In genomic region chr2:200302940-200303727, GRCh38 we compare ENCODE assay signal across 11 cellular contexts. TPM values are rescaled to one million over a fixed set of nuclear protein-coding genes. Genes with fewer than 3 reads are reported as not detected.
DNase-seq lines count a peak whose midpoint lies in the region; ATAC-seq and TF ChIP-seq lines count a peak whose summit lies in the region.
"Had no signal": no experiment of that assay in that cellular context is flagged by ENCODE, and none has a peak within 500 bp of the region (broad histone marks: within the 10 kb centered on the region; RNA-seq: fewer than 3 reads in every experiment).

No MANE protein-coding gene starts in this region.

- intact Hi-C loops in mammary epithelial cell (cut with micrococcal nuclease): loop anchor here (2.0 to 10.0 kb wide), 2 partner anchors 44 to 148 kb away; no protein-coding TSS in a partner anchor

- H3K27ac ChIP-seq in mammary epithelial cell (ENCODE audit: insufficient read depth, low read depth, low read length) (peak overlapping the region; percentile 79), WERI-Rb-1 (no peak overlapping the region)

- H3K36me3 ChIP-seq in mammary epithelial cell (ENCODE audit: insufficient read depth, low read length): no peaks in the 10 kb centered on the region
- H3K36me3 ChIP-seq in WERI-Rb-1: no peaks in the 10 kb centered on the region

- H3K27me3 ChIP-seq in mammary epithelial cell (ENCODE audit: insufficient read depth, low read length): no peaks in the 10 kb centered on the region
- no peaks in the 10 kb centered on the region for H3K27me3 ChIP-seq in WERI-Rb-1 (ENCODE audit: insufficient read depth, low read depth, severe bottlenecking)

- WGBS in mammary epithelial cell (ENCODE audit: low coverage, missing lambda C conversion rate): 55% methylated on average over 9 of the region's 9 CpGs

- BruUV-seq in mammary epithelial cell (replicated peaks; lab: Mats Ljungman, UMichigan): TSS peak; percentile 34

- peaks cover 19% of the 10 kb centered on the region for H3K79me2 ChIP-seq in mammary epithelial cell (ENCODE audit: insufficient read depth, low read length)

- TF ChIP-seq CTCF in mammary epithelial cell (conservative IDR thresholded peaks at IDR 0.05 in 1 of 2, IDR thresholded peaks at IDR 0.05 in 1 of 2; ENCODE audit: extremely low read depth in 1 of 2, insufficient read depth in 1 of 2, low read depth in 1 of 2, low read length in 2 of 2): no peak
- TF ChIP-seq CTCF in WERI-Rb-1 (IDR thresholded peaks at IDR 0.05; ENCODE audit: low read depth, low read length): no peak

- peak; percentile 19 to 42 for ATAC-seq in activated CD4-positive, CD25-positive, alpha-beta regulatory T cell treated with anti-CD3 and anti-CD28 coated beads, Interleukin-2, amount 50 U/mL, for 24 hours
- ATAC-seq: naive thymus-derived CD4-positive, alpha-beta T cell had no signal

- dilution Hi-C loops in mammary epithelial cell (cut with HindIII; ENCODE audit: low sequenced_read_pairs): no loop called here

- H3K9me3 ChIP-seq in mammary epithelial cell (replicated peaks; ENCODE audit: insufficient read depth, low read length): no peaks in the 10 kb centered on the region
- no peaks in the 10 kb centered on the region for H3K9me3 ChIP-seq in WERI-Rb-1 (ENCODE audit: severe bottlenecking)

- no peaks in the 10 kb centered on the region for H4K20me1 ChIP-seq in mammary epithelial cell (ENCODE audit: insufficient read depth, low read length)

- peak overlapping the region; percentile 0 for H2AFZ ChIP-seq in mammary epithelial cell (ENCODE audit: low read depth, low read length)

- H3K4me3 ChIP-seq in mammary epithelial cell (replicated peaks in 1 of 3; ENCODE audit: insufficient read depth in 1 of 3, low read depth in 2 of 3, low read length in 3 of 3) (no peak overlapping the region), WERI-Rb-1 (ENCODE audit: low read depth, low read length) (no peak overlapping the region)

- in situ Hi-C loops in mammary epithelial cell (cut with MboI; ENCODE audit: low sequenced_read_pairs in 2 of 2): loop anchor here in 1 of 2 donors (10.0 kb wide), 1 partner anchor 318 kb away; no protein-coding TSS in a partner anchor
- in situ Hi-C loops in G401 (cut with HindIII; ENCODE audit: low sequenced_read_pairs): no loop called here

- peaks cover 56% of the 10 kb centered on the region for H3K4me1 ChIP-seq in mammary epithelial cell (ENCODE audit: insufficient read depth, low read length)

- H3K4me2 ChIP-seq in mammary epithelial cell (ENCODE audit: insufficient read depth, low read depth, low read length): peak overlapping the region; percentile 83

- H3K9ac ChIP-seq in mammary epithelial cell (ENCODE audit: insufficient read depth, low read length): peak overlapping the region; percentile 7

- DNase-seq in activated CD4-positive, CD25-positive, alpha-beta regulatory T cell treated with anti-CD3 and anti-CD28 coated beads, Interleukin-2, amount 50 U/mL, for 72 hours: no peak
- peak; percentile 86 for DNase-seq in M059J (ENCODE audit: low read depth)
- peak; percentile 97 for DNase-seq in mammary epithelial cell
- DNase-seq in renal cortical epithelial cell (ENCODE audit: low read depth): peak; percentile 86
- DNase-seq in GM19238 (ENCODE audit: insufficient read length, low spot score): no peak
- no peak for DNase-seq in G401 (ENCODE audit: low spot score)
- DNase-seq in WERI-Rb-1: no peak
- DNase-seq: DND-41; naive thymus-derived CD4-positive, alpha-beta T cell; NCI-H526 had no signal

- CTCF ChIA-PET in mammary epithelial cell (lab: Charles Lee; ENCODE audit: low non-redundant PET): no interaction called here

RNA-seq across cellular contexts. Expression of gene SPATS2L, which starts 3.4 kb away (rescaled TPM):
- total RNA-seq in M059J (2014; rRNA removed; shearing (Covaris generic)): 180 and 223 TPM in 2 replicates
- 10 to 100 TPM; 60.0 to 98.2 TPM for total RNA-seq in mammary epithelial cell
- polyA plus RNA-seq in mammary epithelial cell: 119 TPM
- 87.0 TPM for polyA minus RNA-seq in mammary epithelial cell
- total RNA-seq in renal cortical epithelial cell: 54.2 and 293 TPM in 2 replicates
- not detected in 2 replicates for total RNA-seq in G401 (2014; rRNA removed; shearing (Covaris generic))

Comparison
In these comparisons a context has a peak if more than half of its experiments do, and no peak if none do; other contexts are left out.
1. DNase-seq: peak in M059J (single experiment), mammary epithelial cell (single experiment) and renal cortical epithelial cell (single experiment); none in activated CD4-positive, CD25-positive, alpha-beta regulatory T cell treated with anti-CD3 and anti-CD28 coated beads, Interleukin-2, amount 50 U/mL, for 72 hours (single experiment), GM19238 (single experiment), G401 (single experiment) and WERI-Rb-1 (single experiment).
2. RNA of gene SPATS2L, which starts 3.4 kb away (total RNA-seq): 54.2 to 293 TPM in renal cortical epithelial cell, 180 to 223 TPM in M059J and 60.0 to 98.2 TPM in mammary epithelial cell; not detected in G401; every median in the first group is over 10 times any median in the second.